10 cellular contexts compared by ENCODE assay signal in the genomic region with DNA sequence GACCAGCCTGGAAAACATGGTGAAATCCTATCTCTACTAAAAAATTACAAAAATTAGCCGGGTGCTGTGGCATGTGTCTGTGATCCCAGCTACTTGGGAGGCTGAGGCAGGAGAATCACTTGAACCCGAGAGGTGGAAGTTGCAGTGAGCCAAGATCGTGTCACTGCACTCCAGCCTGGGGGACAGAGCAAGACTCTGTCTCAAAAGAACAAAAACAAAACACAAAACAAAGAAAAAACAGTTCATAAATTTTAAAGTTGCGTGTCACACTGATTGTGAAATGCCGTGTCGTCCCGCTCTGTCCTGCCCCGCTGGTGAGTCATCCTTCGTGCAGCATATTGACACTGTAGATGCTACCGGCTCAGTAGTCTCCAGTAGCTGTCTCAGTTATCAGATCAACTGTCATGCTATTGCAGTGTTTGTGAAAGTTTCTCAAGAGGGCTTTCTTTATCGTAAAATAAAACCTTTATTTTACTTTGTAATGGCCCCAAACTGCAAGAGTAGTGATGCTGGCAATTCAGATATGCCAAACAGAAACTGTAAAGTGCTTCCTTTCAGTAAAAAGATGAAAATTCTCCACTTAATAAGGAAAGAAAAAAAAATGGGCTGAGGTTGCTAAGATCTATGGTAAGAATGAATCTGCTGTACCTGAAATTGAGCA. TPM values are rescaled to one million over a fixed set of nuclear protein-coding genes. Genes with fewer than 3 reads are reported as not detected.
DNase-seq lines count a peak whose midpoint lies in the region; ATAC-seq, FAIRE-seq and TF ChIP-seq lines count a peak whose summit lies in the region.
"Had no signal": no experiment of that assay in that cellular context is flagged by ENCODE, and none has a peak within 500 bp of the region (broad histone marks: within the 10 kb centered on the region; RNA-seq: fewer than 3 reads in every experiment).

No MANE protein-coding gene starts in this region.

- peak overlapping the region; percentile 60 for H3K4me3 Mint-ChIP-seq in astrocyte (ENCODE audit: unreplicated experiment)

- H3K27me3 ChIP-seq in astrocyte (ENCODE audit: insufficient read depth, low read length) (peaks cover 44% of the 10 kb centered on the region), lung (ENCODE audit: control insufficient read depth, insufficient read depth) (peaks cover 3% of the 10 kb centered on the region)

- H3K4me3 ChIP-seq in astrocyte (ENCODE audit: insufficient read depth, low read depth, low read length) (no peak overlapping the region), lung (no peak overlapping the region)
- H3K4me3 ChIP-seq: SK-N-MC had no signal

- DNase-seq in DMS153 treated with DMSO at 0.1 percent for 48 hours (lab: John Stamatoyannopoulos, UW; ENCODE audit: unreplicated experiment) (peak; percentile 14), LoVo (ENCODE audit: low spot score) (peak; percentile 84), astrocyte (ENCODE audit: low read depth) (peak; percentile 53), lung (ENCODE audit: low spot score) (no peak), NCI-H1417 treated with DMSO at 0.1 percent for 48 hours (lab: John Stamatoyannopoulos, UW) (no peak), occipital lobe (lab: John Stamatoyannopoulos, UW) (no peak)

- H3K36me3 ChIP-seq in astrocyte (ENCODE audit: insufficient read depth, low read length), result no peaks in the 10 kb centered on the region
- no peaks in the 10 kb centered on the region for H3K36me3 ChIP-seq in lung (ENCODE audit: control insufficient read depth in 2 of 2, insufficient read depth in 2 of 2, low read length in 2 of 2)

- H3K9ac ChIP-seq in astrocyte (ENCODE audit: low read length), result no peak overlapping the region

- peak; percentile 64 for FAIRE-seq in astrocyte (lab: Jason Lieb, UNC)
- FAIRE-seq: endothelial cell of umbilical vein had no signal

- no peak overlapping the region for H2AFZ ChIP-seq in astrocyte (ENCODE audit: low read depth, low read length)

- H3K27ac ChIP-seq in astrocyte (ENCODE audit: low read depth, low read length) (no peak overlapping the region), lung (ENCODE audit: low read depth in 1 of 2, low read length in 1 of 2) (no peak overlapping the region)
- H3K27ac ChIP-seq: SK-N-MC had no signal

- peaks cover 4% of the 10 kb centered on the region for H3K9me3 Mint-ChIP-seq in astrocyte (ENCODE audit: unreplicated experiment)

- H4K20me1 ChIP-seq in astrocyte (ENCODE audit: insufficient read depth, low read length), result no peaks in the 10 kb centered on the region

- peaks cover 20% of the 10 kb centered on the region for H3K27me3 Mint-ChIP-seq in astrocyte (ENCODE audit: low read depth, unreplicated experiment)

- TF ChIP-seq CTCF in astrocyte (IDR thresholded peaks at IDR 0.05; ENCODE audit: insufficient read depth, low read depth, low read length) (no peak), lung (IDR thresholded peaks at IDR 0.05; ENCODE audit: control extremely low read depth, extremely low read depth) (no peak)

- peaks cover 2% of the 10 kb centered on the region for H3K36me3 Mint-ChIP-seq in astrocyte (ENCODE audit: low read depth, unreplicated experiment)

- WGBS in lung, 2 donors, result 23 to 33% methylated on average over 11 of the region's 11 CpGs

- no peaks in the 10 kb centered on the region for H3K9me3 ChIP-seq in astrocyte (ENCODE audit: insufficient read depth, low read depth, low read length)
- H3K9me3 ChIP-seq in lung (ENCODE audit: control insufficient read depth in 2 of 2, insufficient read depth in 1 of 2, low read length in 1 of 2), result no peaks in the 10 kb centered on the region

- H3K27ac Mint-ChIP-seq in astrocyte (ENCODE audit: unreplicated experiment), result peak overlapping the region; percentile 87

- peaks cover 35% of the 10 kb centered on the region for H3K4me1 Mint-ChIP-seq in astrocyte (ENCODE audit: low read depth, unreplicated experiment)

- H3K4me2 ChIP-seq in astrocyte (ENCODE audit: low read length), result peak overlapping the region; percentile 34

- ATAC-seq in lung (ENCODE audit: insufficient read depth, low FRiP score) (peak; percentile 72), HG03432 (IDR thresholded peaks at IDR 0.05; ENCODE audit: unreplicated experiment) (no peak), GM21786 (IDR thresholded peaks at IDR 0.05; ENCODE audit: unreplicated experiment) (no peak)

- H3K4me1 ChIP-seq in astrocyte (ENCODE audit: insufficient read depth, low read length) (peaks cover 9% of the 10 kb centered on the region), lung (ENCODE audit: control insufficient read depth in 2 of 2, insufficient read depth in 2 of 2, low read length in 2 of 2) (no peaks in the 10 kb centered on the region)

- H3K79me2 ChIP-seq in astrocyte (ENCODE audit: insufficient read depth, low read length), result no peaks in the 10 kb centered on the region

RNA-seq across cellular contexts. Expression of a gene that starts 36.4 kb away (rescaled TPM):
- total RNA-seq in astrocyte (not detected in 2 replicates), lung (not detected), occipital lobe (not detected)
- not detected for polyA plus RNA-seq in lung
- total RNA-seq: endothelial cell of umbilical vein had no signal
- polyA plus RNA-seq: endothelial cell of umbilical vein had no signal

RNA-seq across cellular contexts. Expression of a gene that starts 45.1 kb away (rescaled TPM):
- 9.8 and 11.3 TPM in 2 replicates for total RNA-seq in astrocyte
- not detected for total RNA-seq in lung
- polyA plus RNA-seq in lung, result not detected
- 0.31 TPM for total RNA-seq in occipital lobe
- total RNA-seq: endothelial cell of umbilical vein had no signal
- polyA plus RNA-seq: endothelial cell of umbilical vein had no signal

Comparison
In these comparisons a context has a peak if more than half of its experiments do, and no peak if none do; other contexts are left out.
1. DNase-seq: peak in DMS153 treated with DMSO at 0.1 percent for 48 hours (single experiment), LoVo (single experiment) and astrocyte (single experiment); none in lung (single experiment), NCI-H1417 treated with DMSO at 0.1 percent for 48 hours (single experiment) and occipital lobe (single experiment).